8 cellular contexts compared by ENCODE assay signal in the genomic region with DNA sequence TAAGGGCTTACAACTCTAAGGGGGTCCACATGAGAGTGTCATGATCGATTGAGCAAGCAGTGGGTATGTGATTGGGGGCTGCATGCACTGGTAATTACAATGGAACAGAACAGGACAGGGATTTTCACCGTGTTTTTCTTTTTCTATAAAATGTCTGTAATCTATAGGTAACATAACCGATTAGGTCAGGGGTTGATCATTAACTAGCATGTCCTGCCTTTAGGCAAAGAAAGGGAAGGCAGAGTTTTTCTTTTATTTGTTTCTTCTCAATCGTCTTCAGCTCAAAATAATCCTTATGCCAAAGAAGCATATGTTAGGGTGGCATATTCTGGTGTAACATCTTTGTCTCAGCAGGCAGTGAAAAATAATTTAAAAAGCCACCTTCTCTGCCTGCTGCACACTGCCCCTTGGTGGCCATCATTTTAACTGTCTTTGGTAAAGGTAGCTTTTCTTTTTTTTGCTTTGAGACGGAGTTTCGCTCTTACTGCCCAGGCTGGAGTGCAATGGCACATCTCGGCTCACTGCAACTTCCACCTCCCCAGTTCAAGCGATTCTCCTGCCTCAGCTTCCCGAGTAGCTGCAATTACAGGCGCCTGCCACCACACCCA. TPM values are rescaled to one million over a fixed set of nuclear protein-coding genes. Genes with fewer than 3 reads are reported as not detected.
A peak's percentile ranks its signal among the peaks of the same experiment; 100 is the strongest.
DNase-seq lines count a peak whose midpoint lies in the region; ATAC-seq and TF ChIP-seq lines count a peak whose summit lies in the region.

No MANE protein-coding gene starts in this region.

- ATAC-seq in GM21786 (IDR thresholded peaks at IDR 0.05; ENCODE audit: unreplicated experiment): peak; percentile 72
- ATAC-seq in activated T-cell treated with anti-CD3 and anti-CD28 coated beads, Interleukin-2, amount 50 U/mL, for 4 hours: peak; percentile 82 to 84

- no peaks in the 10 kb centered on the region for H3K9me3 Mint-ChIP-seq in activated T-cell treated with anti-CD3 and anti-CD28 coated beads, Interleukin-2, amount 50 U/mL, for 4 hours

- peak; percentile 60 for TF ChIP-seq CTCF in left ventricle myocardium inferior (IDR thresholded peaks at IDR 0.05; ENCODE audit: borderline replicate concordance)

- intact Hi-C loops in left ventricle myocardium inferior (cut with micrococcal nuclease): loop anchor here (10.0 kb wide), 1 partner anchor 205 kb away; no protein-coding TSS in a partner anchor

- DNase-seq in DMS 273 (lab: John Stamatoyannopoulos, UW; ENCODE audit: unreplicated experiment): peak; percentile 42
- no peak for DNase-seq in DMS 273 treated with DMSO at 0.1 percent for 48 hours (lab: John Stamatoyannopoulos, UW)
- peak; percentile 46 for DNase-seq in NCI-H1105 treated with DMSO at 0.1 percent for 48 hours (lab: John Stamatoyannopoulos, UW)
- peak; percentile 35 for DNase-seq in activated T-cell treated with anti-CD3 and anti-CD28 coated beads, Interleukin-2, amount 50 U/mL, for 4 hours
- no peak for DNase-seq in left ventricle myocardium inferior
- DNase-seq in stimulated activated CD4-positive, alpha-beta T cell treated with anti-CD3 and anti-CD28 coated beads, Interleukin-12 subunit alpha, Interleukin-12 subunit beta, amount 100 ng/mL, for 48 hours (ENCODE audit: low read depth in 2 of 3, low spot score in 1 of 3): peak in 2 of 3 donors; percentile 7 to 55
- no peak for DNase-seq in GDM1 (lab: John Stamatoyannopoulos, UW)

- H3K36me3 ChIP-seq in left ventricle myocardium inferior: no peaks in the 10 kb centered on the region

- H3K4me3 ChIP-seq in left ventricle myocardium inferior: no peak overlapping the region

- no peaks in the 10 kb centered on the region for H3K4me1 ChIP-seq in left ventricle myocardium inferior

- H3K27me3 ChIP-seq in left ventricle myocardium inferior (ENCODE audit: low read depth): no peaks in the 10 kb centered on the region

- peaks cover 3% of the 10 kb centered on the region for H3K36me3 Mint-ChIP-seq in activated T-cell treated with anti-CD3 and anti-CD28 coated beads, Interleukin-2, amount 50 U/mL, for 4 hours (ENCODE audit: insufficient read depth)

- H3K4me1 Mint-ChIP-seq in activated T-cell treated with anti-CD3 and anti-CD28 coated beads, Interleukin-2, amount 50 U/mL, for 4 hours (ENCODE audit: low read depth): peaks cover 22% of the 10 kb centered on the region

- no peaks in the 10 kb centered on the region for H3K27me3 Mint-ChIP-seq in activated T-cell treated with anti-CD3 and anti-CD28 coated beads, Interleukin-2, amount 50 U/mL, for 4 hours (ENCODE audit: low read depth)

- no peaks in the 10 kb centered on the region for H3K9me3 ChIP-seq in left ventricle myocardium inferior (replicated peaks)

- H3K27ac ChIP-seq in left ventricle myocardium inferior (replicated peaks): no peak overlapping the region

- H3K4me3 Mint-ChIP-seq in activated T-cell treated with anti-CD3 and anti-CD28 coated beads, Interleukin-2, amount 50 U/mL, for 4 hours: no peak overlapping the region

RNA-seq across cellular contexts. Expression of gene CEP43, which starts 9.7 kb away (rescaled TPM):
- total RNA-seq in activated T-cell treated with anti-CD3 and anti-CD28 coated beads, Interleukin-2, amount 50 U/mL, for 4 hours: 10 to 100 TPM; 19.5 to 20.2 (median 19.5) TPM
- total RNA-seq in left ventricle myocardium inferior: 12.3 TPM

RNA-seq across cellular contexts. Expression of gene RNASET2, which starts 33.2 kb away (rescaled TPM):
- 10 to 100 TPM; 43.7 to 67.3 (median 49.4) TPM for total RNA-seq in activated T-cell treated with anti-CD3 and anti-CD28 coated beads, Interleukin-2, amount 50 U/mL, for 4 hours
- total RNA-seq in left ventricle myocardium inferior: 13.4 TPM

Comparison
In these comparisons a context has a peak if more than half of its experiments do, and no peak if none do; other contexts are left out.
1. DNase-seq: peak in DMS 273 (single experiment), NCI-H1105 treated with DMSO at 0.1 percent for 48 hours (single experiment), activated T-cell treated with anti-CD3 and anti-CD28 coated beads, Interleukin-2, amount 50 U/mL, for 4 hours (single experiment) and stimulated activated CD4-positive, alpha-beta T cell treated with anti-CD3 and anti-CD28 coated beads, Interleukin-12 subunit alpha, Interleukin-12 subunit beta, amount 100 ng/mL, for 48 hours (2 of 3); none in DMS 273 treated with DMSO at 0.1 percent for 48 hours (single experiment), left ventricle myocardium inferior (single experiment) and GDM1 (single experiment).